ENCODE assay signal across 1 cellular context in the genomic region with DNA sequence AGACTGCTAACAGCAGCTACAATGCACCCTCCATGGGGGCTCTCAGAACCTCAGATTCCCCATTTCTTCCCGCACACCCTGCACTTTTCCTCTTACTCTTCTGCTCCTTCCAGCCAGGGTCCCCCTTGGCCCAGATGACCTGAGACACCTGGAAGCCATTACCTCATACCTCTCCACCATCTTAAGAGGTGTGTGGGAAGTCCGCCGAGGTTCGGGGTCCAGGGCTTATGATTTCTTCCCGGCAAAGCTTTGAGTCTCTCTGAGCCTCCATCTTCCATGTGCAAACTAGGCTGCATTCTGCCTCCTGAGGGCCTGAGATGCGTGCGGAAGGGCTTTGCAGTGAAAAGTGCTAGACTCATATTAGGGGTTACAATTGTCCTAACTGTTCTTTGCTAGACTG.
TF ChIP-seq lines count a peak whose summit lies in the region.

No MANE protein-coding gene starts in this region.

TF ChIP-seq in GM23338, 12 proteins besides CTCF, POLR2A, EP300 and RAD21 (continued from another document):
- TF ChIP-seq ETS1 (IDR thresholded peaks at IDR 0.05), result no peak
